Comparison of ENCODE assay signal across 31 cellular contexts in genomic region chr15:79115461-79115860, GRCh38. TPM values are rescaled to one million over a fixed set of nuclear protein-coding genes. Genes with fewer than 3 reads are reported as not detected.
"Had no signal": no experiment of that assay in that cellular context is flagged by ENCODE, and none has a peak within 500 bp of the region (broad histone marks: within the 10 kb centered on the region; RNA-seq: fewer than 3 reads in every experiment).

No MANE protein-coding gene starts in this region.

- DNase-seq: immature natural killer cell; kidney; left colon; mucosa of descending colon; naive thymus-derived CD8-positive, alpha-beta T cell; occipital lobe; right lobe of liver; stimulated activated CD4-positive, alpha-beta T cell treated with anti-CD3 and anti-CD28 coated beads, Interleukin-1b, Interleukin-23, amount 100 ng/mL, for 48 hours; stimulated activated CD4-positive, alpha-beta T cell treated with anti-CD3 and anti-CD28 coated beads, Interleukin-2, amount 100 ng/mL, for 48 hours; stimulated activated CD4-positive, alpha-beta T cell treated with anti-CD3 and anti-CD28 coated beads, Interleukin-4, amount 100 ng/mL, for 4 hours; stimulated activated CD8-positive, alpha-beta memory T cell treated with anti-CD3 and anti-CD28 coated beads, Interleukin-4, amount 100 ng/mL, for 48 hours; stimulated activated naive CD4-positive, alpha-beta T cell treated with Interleukin-2 at 50 U/mL for 16 hours; stimulated activated naive CD8-positive, alpha-beta T cell treated with anti-CD3 and anti-CD28 coated beads, Interleukin-15, amount 100 ng/mL, for 72 hours; thyroid gland; transverse colon; upper lobe of left lung had no signal

- H3K27ac Mint-ChIP-seq: immature natural killer cell; memory B cell; nephron; neural progenitor cell; progenitor cell of endocrine pancreas; stimulated activated memory B cell treated with anti-CD40 and anti-IgM and Interleukin-4, amounts not matched to agents 10 μg/mL and 1 μg/mL and 100 μg/mL, for 72 hours; stimulated activated naive CD8-positive, alpha-beta T cell treated with anti-CD3 and anti-CD28 coated beads, Interleukin-15, amount 100 ng/mL, for 72 hours had no signal

- H3K27me3 ChIP-seq: neural progenitor cell, ovary, right atrium auricular region, right lobe of liver, testis, thyroid gland, transverse colon, upper lobe of left lung, vagina had no signal

- H3K36me3 ChIP-seq: left lung, neural progenitor cell, neutrophil, ovary, right atrium auricular region, right lobe of liver, thyroid gland, transverse colon, upper lobe of left lung, vagina had no signal

- H2AFZ ChIP-seq: neural progenitor cell had no signal

- H3K4me3 Mint-ChIP-seq: immature natural killer cell; memory B cell; naive thymus-derived CD8-positive, alpha-beta T cell; nephron; neural progenitor cell; stimulated activated memory B cell treated with anti-CD40 and anti-IgM and Interleukin-4, amounts not matched to agents 10 μg/mL and 1 μg/mL and 100 μg/mL, for 72 hours; stimulated activated naive CD8-positive, alpha-beta T cell treated with anti-CD3 and anti-CD28 coated beads, Interleukin-15, amount 100 ng/mL, for 72 hours had no signal

- H3K4me3 ChIP-seq: left lung, mucosa of descending colon, neural progenitor cell, ovary, right atrium auricular region, right lobe of liver, smooth muscle cell, testis, thyroid gland, transverse colon, upper lobe of left lung, vagina had no signal

- H3K9me3 Mint-ChIP-seq: neural progenitor cell; stimulated activated naive CD8-positive, alpha-beta T cell treated with anti-CD3 and anti-CD28 coated beads, Interleukin-15, amount 100 ng/mL, for 72 hours had no signal

- H3K27ac ChIP-seq: left lung, neural progenitor cell, neutrophil, ovary, right atrium auricular region, right lobe of liver, thyroid gland, transverse colon, upper lobe of left lung, vagina had no signal

- H3K36me3 Mint-ChIP-seq: immature natural killer cell; memory B cell; naive thymus-derived CD8-positive, alpha-beta T cell; neural progenitor cell; stimulated activated memory B cell treated with anti-CD40 and anti-IgM and Interleukin-4, amounts not matched to agents 10 μg/mL and 1 μg/mL and 100 μg/mL, for 72 hours had no signal

- H3K9me3 ChIP-seq: left lung, mucosa of descending colon, neutrophil, ovary, right atrium auricular region, testis, thyroid gland, transverse colon, upper lobe of left lung, vagina had no signal

- H3K4me2 ChIP-seq: neural progenitor cell, smooth muscle cell had no signal

- H3K9ac ChIP-seq: neural progenitor cell had no signal

- H3K4me1 Mint-ChIP-seq: immature natural killer cell; memory B cell; naive thymus-derived CD8-positive, alpha-beta T cell; nephron; stimulated activated naive CD8-positive, alpha-beta T cell treated with anti-CD3 and anti-CD28 coated beads, Interleukin-15, amount 100 ng/mL, for 72 hours had no signal

- H3K4me1 ChIP-seq: left lung, neural progenitor cell, right atrium auricular region, right lobe of liver, thyroid gland, transverse colon, upper lobe of left lung, vagina had no signal

- ATAC-seq: left colon; left lung; mucosa of descending colon; naive thymus-derived CD8-positive, alpha-beta T cell; right lobe of liver; stimulated activated memory B cell treated with anti-CD40 and anti-IgM and Interleukin-4, amounts not matched to agents 10 μg/mL and 1 μg/mL and 100 μg/mL, for 72 hours; stimulated activated naive CD8-positive, alpha-beta T cell treated with anti-CD3 and anti-CD28 coated beads, Interleukin-15, amount 100 ng/mL, for 72 hours had no signal

RNA-seq across cellular contexts. Expression of gene RASGRF1, which starts 24.9 kb away (rescaled TPM):
- total RNA-seq: mesenteric fat pad, pulmonary artery endothelial cell, skeletal muscle tissue, vagina had no signal
